7 cellular contexts compared by ENCODE assay signal in genomic region chr1:165697491-165697880, GRCh38. TPM values are rescaled to one million over a fixed set of nuclear protein-coding genes. Genes with fewer than 3 reads are reported as not detected.
DNase-seq lines count a peak whose midpoint lies in the region; ATAC-seq and TF ChIP-seq lines count a peak whose summit lies in the region.

No MANE protein-coding gene starts in this region.

- no peaks in the 10 kb centered on the region for H4K20me1 ChIP-seq in SU-DHL-6 (ENCODE audit: low read depth, low read length)

- ATAC-seq in GM18498 (IDR thresholded peaks at IDR 0.05; ENCODE audit: unreplicated experiment) = no peak

- H3K79me2 ChIP-seq in SU-DHL-6 (ENCODE audit: insufficient read depth, low read length) = peaks cover 27% of the 10 kb centered on the region

- no peaks in the 10 kb centered on the region for H3K9me2 ChIP-seq in SU-DHL-6 (replicated peaks; ENCODE audit: insufficient read depth, low read length)

- H2AFZ ChIP-seq in SU-DHL-6 (ENCODE audit: low read depth, low read length, severe bottlenecking) = no peak overlapping the region

- DNase-seq in glomerular visceral epithelial cell (ENCODE audit: extremely low spot score) = peak; percentile 21
- DNase-seq in spleen = no peak
- no peak for DNase-seq in superior temporal gyrus (ENCODE audit: extremely low spot score)
- DNase-seq in amygdala (lab: John Stamatoyannopoulos, UW) = no peak

- WGBS in spleen, 5 donors = 41 to 49% (median 47%) methylated on average over 8 of the region's 8 CpGs

- peaks cover 5% of the 10 kb centered on the region; the same call in 1 of the 2 replicates for H3K4me1 ChIP-seq in HEK293 (ENCODE audit: control insufficient read depth, insufficient read depth, low read length)
- peaks cover 17 to 49% (median 34%) of the 10 kb centered on the region in 6 donors for H3K4me1 ChIP-seq in spleen

- H3K4me3 ChIP-seq in HEK293 (ENCODE audit: low read depth, low read length) = peak overlapping the region; percentile 83
- H3K4me3 ChIP-seq in SU-DHL-6 (ENCODE audit: insufficient read depth, low read length, poor library complexity, severe bottlenecking) = peak overlapping the region; percentile 67
- peak overlapping the region; percentile 62 to 91 (median 72) for H3K4me3 ChIP-seq in spleen

- H3K9me3 ChIP-seq in HEK293 (ENCODE audit: control insufficient read depth, insufficient read depth, low read depth, low read length) (no peaks in the 10 kb centered on the region), SU-DHL-6 (ENCODE audit: insufficient read depth, low read length) (no peaks in the 10 kb centered on the region), spleen (no peaks in the 10 kb centered on the region)

- TF ChIP-seq POLR2A in spleen (IDR thresholded peaks at IDR 0.05) = no peak

- peak overlapping the region; percentile 96 for H3K4me2 ChIP-seq in SU-DHL-6 (ENCODE audit: low read depth, low read length, poor library complexity, severe bottlenecking)

- TF ChIP-seq CTCF in HEK293 (tag by site-specific recombination; IDR thresholded peaks at IDR 0.05) = no peak
- no peak for TF ChIP-seq CTCF in SU-DHL-6 (IDR thresholded peaks at IDR 0.05; ENCODE audit: insufficient read depth, low read length, poor library complexity, severe bottlenecking)
- no peak for TF ChIP-seq CTCF in spleen (IDR thresholded peaks at IDR 0.05 in 8 of 11, conservative IDR thresholded peaks at IDR 0.05 in 3 of 11)

- intact Hi-C loops in spleen (cut with DNase I; ENCODE audit: low total_unique reads) = loop anchor here (5.0 to 10.0 kb wide), 2 partner anchors 65 to 93 kb away; partner anchors contain the start of gene MGST3

- H3K9ac ChIP-seq in SU-DHL-6 (ENCODE audit: low read length) = peak overlapping the region; percentile 67

- H3K36me3 ChIP-seq in HEK293 (ENCODE audit: control insufficient read depth in 2 of 2, insufficient read depth in 1 of 2, low read length in 2 of 2) (peaks cover 5 to 7% of the 10 kb centered on the region in 2 experiments; a peak in 2 of 3 replicates), SU-DHL-6 (ENCODE audit: low read length) (peaks cover 4% of the 10 kb centered on the region; the same call in 1 of the 2 replicates), spleen (peaks cover 0 to 20% (median 0%) of the 10 kb centered on the region in 6 donors)

- CTCF ChIA-PET in HEK293 (lab: Yijun Ruan, JAX) = interaction anchor here (0.6 to 1.6 kb wide), 12 partner anchors 9 to 131 kb away, joined by 3 to 7 read pairs (median 4); no protein-coding TSS in a partner anchor

- H3K27me3 ChIP-seq in SU-DHL-6 (ENCODE audit: low read length) (no peaks in the 10 kb centered on the region), spleen (replicated peaks in 1 of 7) (no peaks in the 10 kb centered on the region)

- POLR2A ChIA-PET in HEK293 (lab: Yijun Ruan, JAX) = interaction anchor here (0.6 to 1.6 kb wide), 7 partner anchors 9 to 1141 kb away, joined by 3 to 11 read pairs (median 3); partner anchors contain the start of gene MGST3

- no peak overlapping the region for H3K27ac ChIP-seq in HEK293 (ENCODE audit: extremely low read depth, low read depth, low read length)
- peak overlapping the region; percentile 84 for H3K27ac ChIP-seq in SU-DHL-6 (ENCODE audit: low read depth, low read length)
- H3K27ac ChIP-seq in spleen = peak overlapping the region; percentile 93 to 99 (median 97)

- peaks cover 6% of the 10 kb centered on the region; the same call in 1 of the 2 replicates for H3F3A ChIP-seq in SU-DHL-6 (ENCODE audit: insufficient read depth)

TF ChIP-seq in HEK293, 187 proteins besides CTCF, POLR2A, EP300 and RAD21:
- TF ChIP-seq ZNF2 (tag by site-specific recombination; IDR thresholded peaks at IDR 0.05) (no peak), PRDM4 (tag by site-specific recombination; IDR thresholded peaks at IDR 0.05) (no peak), ZNF449 (tag by site-specific recombination; IDR thresholded peaks at IDR 0.05) (peak; percentile 45; the same call in 1 of the 2 replicates), ZNF692 (tag by site-specific recombination; IDR thresholded peaks at IDR 0.05) (peak; percentile 6; the same call in 1 of the 2 replicates), ZFP69B (tag by site-specific recombination; IDR thresholded peaks at IDR 0.05) (no peak), MZF1 (tag by site-specific recombination; IDR thresholded peaks at IDR 0.05; ENCODE audit: borderline replicate concordance) (peak; percentile 46; the same call in 1 of the 2 replicates), ZNF529 (tag by site-specific recombination; IDR thresholded peaks at IDR 0.05; ENCODE audit: insufficient replicate concordance) (no peak), ZNF623 (tag by site-specific recombination; IDR thresholded peaks at IDR 0.05) (no peak), ZNF837 (tag by site-specific recombination; IDR thresholded peaks at IDR 0.05) (no peak)

RNA-seq across cellular contexts. Expression of gene ALDH9A1, which starts 0.9 kb away (rescaled TPM):
- total RNA-seq in spleen = 100 to 1,000 TPM in 1 of 7 donors, 10 to 100 TPM in 6; 51.3 to 103 (median 69.3) TPM
- polyA plus RNA-seq in spleen = 10 to 100 TPM; 33.0 to 38.9 (median 37.5) TPM
